8 cellular contexts compared by ENCODE assay signal in genomic region chr13:20182231-20182846, GRCh38. TPM values are rescaled to one million over a fixed set of nuclear protein-coding genes. Genes with fewer than 3 reads are reported as not detected.
DNase-seq lines count a peak whose midpoint lies in the region; ATAC-seq, FAIRE-seq and TF ChIP-seq lines count a peak whose summit lies in the region.

No MANE protein-coding gene starts in this region.

- H3K36me3 ChIP-seq in osteoblast (ENCODE audit: insufficient read depth, low read length): no peaks in the 10 kb centered on the region

- peaks cover 2% of the 10 kb centered on the region for H3K4me1 Mint-ChIP-seq in activated T-cell treated with anti-CD3 and anti-CD28 coated beads, Interleukin-2, amount 50 U/mL, for 4 hours (ENCODE audit: low read depth)

- H3K27ac ChIP-seq in foreskin keratinocyte (no peak overlapping the region), osteoblast (ENCODE audit: low read depth, low read length) (no peak overlapping the region)

- H3K27me3 ChIP-seq in foreskin keratinocyte: peaks cover 4% of the 10 kb centered on the region
- H3K27me3 ChIP-seq in osteoblast (ENCODE audit: insufficient read depth, low read length): peaks cover 59% of the 10 kb centered on the region

- no peak overlapping the region for H3K4me2 ChIP-seq in osteoblast (ENCODE audit: insufficient read depth, low read length)

- peaks cover 47% of the 10 kb centered on the region for H3K27me3 Mint-ChIP-seq in activated T-cell treated with anti-CD3 and anti-CD28 coated beads, Interleukin-2, amount 50 U/mL, for 4 hours (ENCODE audit: low read depth)

- no peak overlapping the region for H3K4me3 Mint-ChIP-seq in activated T-cell treated with anti-CD3 and anti-CD28 coated beads, Interleukin-2, amount 50 U/mL, for 4 hours

- DNase-seq in D341Med (ENCODE audit: low spot score): peak; percentile 81
- peak; percentile 54 for DNase-seq in HTR-8/SVneo (ENCODE audit: insufficient read length, low spot score)
- DNase-seq in NOMO-1 treated with DMSO at 0.1 percent for 48 hours (lab: John Stamatoyannopoulos, UW; ENCODE audit: unreplicated experiment): peak; percentile 81
- peak; percentile 45 for DNase-seq in activated T-cell treated with anti-CD3 and anti-CD28 coated beads, Interleukin-2, amount 50 U/mL, for 4 hours
- peak in 1 of 2 donors; percentile 54 for DNase-seq in foreskin keratinocyte
- peak; percentile 93 for DNase-seq in osteoblast (ENCODE audit: insufficient read length, low spot score, missing footprints)
- no peak for DNase-seq in foreskin melanocyte

- TF ChIP-seq CTCF in foreskin keratinocyte (conservative IDR thresholded peaks at IDR 0.05) (peak; percentile 93), osteoblast (IDR thresholded peaks at IDR 0.05; ENCODE audit: extremely low read depth, low read depth, low read length) (peak; percentile 90)

- no peak overlapping the region for H3K4me3 ChIP-seq in osteoblast (ENCODE audit: insufficient read depth, low read length)

- ATAC-seq in GM19395 (IDR thresholded peaks at IDR 0.05; ENCODE audit: unreplicated experiment): peak; percentile 76
- ATAC-seq in activated T-cell treated with anti-CD3 and anti-CD28 coated beads, Interleukin-2, amount 50 U/mL, for 4 hours: peak; percentile 91 to 95
- ATAC-seq in foreskin keratinocyte: peak; percentile 70

- no peaks in the 10 kb centered on the region for H3K79me2 ChIP-seq in osteoblast (ENCODE audit: insufficient read depth, low read length)

- no peak for FAIRE-seq in HTR-8/SVneo (lab: Jason Lieb, UNC)

- no peaks in the 10 kb centered on the region for H3K9me3 Mint-ChIP-seq in activated T-cell treated with anti-CD3 and anti-CD28 coated beads, Interleukin-2, amount 50 U/mL, for 4 hours

- H3K9me3 ChIP-seq in osteoblast (ENCODE audit: low read depth, low read length): no peaks in the 10 kb centered on the region

- no peak overlapping the region for H2AFZ ChIP-seq in osteoblast (ENCODE audit: low read length)

- H4K20me1 ChIP-seq in osteoblast (ENCODE audit: insufficient read depth, low read length): no peaks in the 10 kb centered on the region

- H3K4me1 ChIP-seq in foreskin keratinocyte (no peaks in the 10 kb centered on the region), osteoblast (ENCODE audit: insufficient read depth, low read length) (no peaks in the 10 kb centered on the region)

- H3K36me3 Mint-ChIP-seq in activated T-cell treated with anti-CD3 and anti-CD28 coated beads, Interleukin-2, amount 50 U/mL, for 4 hours (ENCODE audit: insufficient read depth): no peaks in the 10 kb centered on the region

RNA-seq across cellular contexts. Expression of gene GJB2, which starts 10.4 kb away (rescaled TPM):
- 1 to 10 TPM; 2.4 to 4.8 (median 4.4) TPM for total RNA-seq in activated T-cell treated with anti-CD3 and anti-CD28 coated beads, Interleukin-2, amount 50 U/mL, for 4 hours
- total RNA-seq in foreskin keratinocyte (229 and 393 TPM in 2 replicates), osteoblast (under 0.01 and 0.29 TPM in 2 replicates)
- polyA plus RNA-seq in foreskin keratinocyte: 203 and 308 TPM in 2 replicates

RNA-seq across cellular contexts. Expression of gene GJA3, which starts 21.5 kb away (rescaled TPM):
- under 1 TPM; 0.08 to 0.53 (median 0.35) TPM for total RNA-seq in activated T-cell treated with anti-CD3 and anti-CD28 coated beads, Interleukin-2, amount 50 U/mL, for 4 hours
- 0.07 and 0.11 TPM in 2 replicates for total RNA-seq in foreskin keratinocyte
- polyA plus RNA-seq in foreskin keratinocyte: 0.01 and 0.03 TPM in 2 replicates
- under 0.01 TPM in 2 replicates for total RNA-seq in osteoblast

RNA-seq across cellular contexts. Expression of gene GJB6, which starts 49.8 kb away (rescaled TPM):
- total RNA-seq in activated T-cell treated with anti-CD3 and anti-CD28 coated beads, Interleukin-2, amount 50 U/mL, for 4 hours: 1 to 10 TPM; 3.1 to 5.1 (median 3.7) TPM
- total RNA-seq in foreskin keratinocyte: 8.7 and 19.0 TPM in 2 replicates
- 6.2 and 12.4 TPM in 2 replicates for polyA plus RNA-seq in foreskin keratinocyte
- not detected in 2 replicates for total RNA-seq in osteoblast

Comparison
In these comparisons a context has a peak if more than half of its experiments do, and no peak if none do; other contexts are left out.
1. RNA of gene GJB2, which starts 10.4 kb away (total RNA-seq): 229 to 393 TPM in foreskin keratinocyte; 2.4 to 4.8 TPM in activated T-cell treated with anti-CD3 and anti-CD28 coated beads, Interleukin-2, amount 50 U/mL, for 4 hours and under 0.01 to 0.29 TPM in osteoblast; every median in the first group is over 10 times any median in the second.
2. Peak in every context shown above with its lines, with median percentiles within 50 percentile points of each other: ATAC-seq.